Comparison of ENCODE assay signal across 8 cellular contexts in genomic region chr2:208025037-208025813, GRCh38. TPM values are rescaled to one million over a fixed set of nuclear protein-coding genes. Genes with fewer than 3 reads are reported as not detected.
DNase-seq lines count a peak whose midpoint lies in the region; ATAC-seq and TF ChIP-seq lines count a peak whose summit lies in the region.

Gene PLEKHM3, minus strand, starts transcription at chr2:208025527. Its CDS starts 23,888 bp downstream, at chr2:208001639.

- WGBS in endodermal cell (ENCODE audit: insufficient coverage in 1 of 2, insufficient read length in 1 of 2), 2 experiments, result 5 to 7% methylated on average over 20 to 38 of the region's 38 CpGs
- 6 to 7% methylated on average over 27 to 36 of the region's 38 CpGs for WGBS in mesodermal cell (ENCODE audit: insufficient coverage in 2 of 2), 2 experiments

- H3K4me1 ChIP-seq in CD4-positive, CD25-positive, alpha-beta regulatory T cell (ENCODE audit: control insufficient read depth, insufficient read depth, low read length, poor library complexity, severe bottlenecking), result peaks cover 8% of the 10 kb centered on the region
- H3K4me1 ChIP-seq in endodermal cell (ENCODE audit: control insufficient read depth, insufficient read depth, low read length), result no peaks in the 10 kb centered on the region
- peaks cover 4% of the 10 kb centered on the region for H3K4me1 ChIP-seq in mesodermal cell (ENCODE audit: control insufficient read depth, insufficient read depth, low read length, poor library complexity, severe bottlenecking)

- DNase-seq in CD4-positive, CD25-positive, alpha-beta regulatory T cell, result peak; percentile 38 to 90 (median 61)
- DNase-seq in NOMO-1 treated with DMSO at 0.1 percent for 48 hours (lab: John Stamatoyannopoulos, UW; ENCODE audit: unreplicated experiment), result peak; percentile 91
- peak; percentile 85 for DNase-seq in activated CD8-positive, alpha-beta memory T cell treated with anti-CD3 and anti-CD28 coated beads, Interleukin-2, amount 10 ng/mL, durations not matched to agents 7 days and 5 days
- peak; percentile 96 for DNase-seq in endodermal cell
- DNase-seq in stimulated activated CD8-positive, alpha-beta memory T cell treated with anti-CD3 and anti-CD28 coated beads, Interleukin-15, amount 100 ng/mL, for 4 hours (ENCODE audit: low read depth in 2 of 2), result peak; percentile 38 to 53

- H3K9ac ChIP-seq in endodermal cell (ENCODE audit: extremely low read depth, low read length, poor library complexity, severe bottlenecking), result peak within 1 kb of the TSS; percentile 50

- H3K9me3 Mint-ChIP-seq in CD4-positive, CD25-positive, alpha-beta regulatory T cell, result no peaks in the 10 kb centered on the region
- no peaks in the 10 kb centered on the region for H3K9me3 Mint-ChIP-seq in activated CD8-positive, alpha-beta memory T cell treated with anti-CD3 and anti-CD28 coated beads, Interleukin-2, amount 10 ng/mL, durations not matched to agents 7 days and 5 days (ENCODE audit: low read depth)
- no peaks in the 10 kb centered on the region for H3K9me3 Mint-ChIP-seq in endodermal cell

- H3K36me3 ChIP-seq in CD4-positive, CD25-positive, alpha-beta regulatory T cell (ENCODE audit: control insufficient read depth, insufficient read depth, low read length), result no peaks in the 10 kb centered on the region
- H3K36me3 ChIP-seq in endodermal cell (ENCODE audit: control insufficient read depth, insufficient read depth, low read length) (peaks cover 18% of the 10 kb centered on the region), mesodermal cell (ENCODE audit: control insufficient read depth, insufficient read depth, low read length) (no peaks in the 10 kb centered on the region)

- CTCF ChIA-PET in activated CD8-positive, alpha-beta memory T cell treated with anti-CD3 and anti-CD28 coated beads, Interleukin-2, amount 10 ng/mL, durations not matched to agents 7 days and 5 days (lab: Charles Lee), result interaction anchor here (0.9 to 2.2 kb wide), 6 partner anchors 15 to 398 kb away, joined by 3 to 10 read pairs (median 4); partner anchors contain the start of gene FZD5

- no peak for TF ChIP-seq CTCF in endodermal cell (conservative IDR thresholded peaks at IDR 0.05)

- H3K4me1 Mint-ChIP-seq in CD4-positive, CD25-positive, alpha-beta regulatory T cell, result peaks cover 8 to 33% (median 26%) of the 10 kb centered on the region in 4 donors
- peaks cover 16% of the 10 kb centered on the region for H3K4me1 Mint-ChIP-seq in activated CD8-positive, alpha-beta memory T cell treated with anti-CD3 and anti-CD28 coated beads, Interleukin-2, amount 10 ng/mL, durations not matched to agents 7 days and 5 days
- peaks cover 10% of the 10 kb centered on the region for H3K4me1 Mint-ChIP-seq in endodermal cell

- no peaks in the 10 kb centered on the region for H3K27me3 Mint-ChIP-seq in CD4-positive, CD25-positive, alpha-beta regulatory T cell
- H3K27me3 Mint-ChIP-seq in activated CD8-positive, alpha-beta memory T cell treated with anti-CD3 and anti-CD28 coated beads, Interleukin-2, amount 10 ng/mL, durations not matched to agents 7 days and 5 days, result peaks cover 2% of the 10 kb centered on the region
- no peaks in the 10 kb centered on the region for H3K27me3 Mint-ChIP-seq in endodermal cell (ENCODE audit: insufficient read depth)

- no peaks in the 10 kb centered on the region for H3K27me3 ChIP-seq in CD4-positive, CD25-positive, alpha-beta regulatory T cell (ENCODE audit: control insufficient read depth, insufficient read depth, low read length)
- H3K27me3 ChIP-seq in endodermal cell (ENCODE audit: control insufficient read depth, insufficient read depth, low read length, poor library complexity, severe bottlenecking), result no peaks in the 10 kb centered on the region

- H3K4me3 Mint-ChIP-seq in CD4-positive, CD25-positive, alpha-beta regulatory T cell, result peak within 1 kb of the TSS; percentile 85 to 98 (median 92)
- peak within 1 kb of the TSS; percentile 87 for H3K4me3 Mint-ChIP-seq in activated CD8-positive, alpha-beta memory T cell treated with anti-CD3 and anti-CD28 coated beads, Interleukin-2, amount 10 ng/mL, durations not matched to agents 7 days and 5 days
- H3K4me3 Mint-ChIP-seq in endodermal cell, result peak within 1 kb of the TSS; percentile 68

- H3K27ac Mint-ChIP-seq in CD4-positive, CD25-positive, alpha-beta regulatory T cell, result peak within 1 kb of the TSS; percentile 92 to 100 (median 95)
- H3K27ac Mint-ChIP-seq in activated CD8-positive, alpha-beta memory T cell treated with anti-CD3 and anti-CD28 coated beads, Interleukin-2, amount 10 ng/mL, durations not matched to agents 7 days and 5 days, result peak within 1 kb of the TSS; percentile 87
- H3K27ac Mint-ChIP-seq in endodermal cell, result peak within 1 kb of the TSS; percentile 93

- peak within 1 kb of the TSS; percentile 99 for H3K4me3 ChIP-seq in CD4-positive, CD25-positive, alpha-beta regulatory T cell (ENCODE audit: low read depth, low read length)
- H3K4me3 ChIP-seq in endodermal cell (ENCODE audit: low read length) (peak within 1 kb of the TSS; percentile 96), mesodermal cell (ENCODE audit: extremely low read depth, insufficient read depth, low read length, poor library complexity, severe bottlenecking) (peak within 1 kb of the TSS; percentile 66)

- no peaks in the 10 kb centered on the region for H3K9me3 ChIP-seq in CD4-positive, CD25-positive, alpha-beta regulatory T cell (ENCODE audit: control insufficient read depth in 2 of 2, low read length in 2 of 2)
- H3K9me3 ChIP-seq in endodermal cell (ENCODE audit: control insufficient read depth, low read length) (no peaks in the 10 kb centered on the region), mesodermal cell (ENCODE audit: control insufficient read depth, low read length) (no peaks in the 10 kb centered on the region)

- ATAC-seq in CD4-positive, CD25-positive, alpha-beta regulatory T cell (ENCODE audit: low read depth in 2 of 2), result peak; percentile 75 to 77
- peak; percentile 93 for ATAC-seq in GM19328 (IDR thresholded peaks at IDR 0.05; ENCODE audit: unreplicated experiment)
- ATAC-seq in HG03460 (IDR thresholded peaks at IDR 0.05; ENCODE audit: unreplicated experiment), result peak; percentile 95
- ATAC-seq in activated CD8-positive, alpha-beta memory T cell treated with anti-CD3 and anti-CD28 coated beads, Interleukin-2, amount 10 ng/mL, durations not matched to agents 7 days and 5 days, result peak; percentile 95

- peaks cover 7% of the 10 kb centered on the region for H3K36me3 Mint-ChIP-seq in CD4-positive, CD25-positive, alpha-beta regulatory T cell
- no peaks in the 10 kb centered on the region for H3K36me3 Mint-ChIP-seq in activated CD8-positive, alpha-beta memory T cell treated with anti-CD3 and anti-CD28 coated beads, Interleukin-2, amount 10 ng/mL, durations not matched to agents 7 days and 5 days
- H3K36me3 Mint-ChIP-seq in endodermal cell (ENCODE audit: low read depth), result peaks cover 2% of the 10 kb centered on the region

- H3K27ac ChIP-seq in CD4-positive, CD25-positive, alpha-beta regulatory T cell (ENCODE audit: insufficient read depth, low read length, poor library complexity, severe bottlenecking), result peak within 1 kb of the TSS; percentile 50
- H3K27ac ChIP-seq in endodermal cell (ENCODE audit: low read depth, low read length) (no peak within 1 kb of the TSS), mesodermal cell (ENCODE audit: low read depth, low read length, severe bottlenecking) (no peak within 1 kb of the TSS)

RNA-seq across cellular contexts. Expression of gene PLEKHM3, which starts in this region (rescaled TPM):
- 15.1 TPM for total RNA-seq in CD4-positive, CD25-positive, alpha-beta regulatory T cell
- polyA plus RNA-seq in CD4-positive, CD25-positive, alpha-beta regulatory T cell, result 1 to 10 TPM; 2.7 to 3.9 (median 3.1) TPM
- 1 to 10 TPM; 4.7 to 5.1 TPM for total RNA-seq in activated CD8-positive, alpha-beta memory T cell treated with anti-CD3 and anti-CD28 coated beads, Interleukin-2, amount 10 ng/mL, durations not matched to agents 7 days and 5 days
- 10 to 100 TPM; 13.3 to 17.9 TPM for total RNA-seq in endodermal cell
- 6.8 TPM for polyA plus RNA-seq in endodermal cell (2013, experiment 1 of 2)
- 6.6 TPM for polyA plus RNA-seq in endodermal cell (2013, experiment 2 of 2)
- polyA plus RNA-seq in mesodermal cell (2013, experiment 1 of 2), result 5.8 TPM
- 6.6 TPM for polyA plus RNA-seq in mesodermal cell (2013, experiment 2 of 2)

Comparison
In these comparisons a context has a peak if more than half of its experiments do, and no peak if none do; other contexts are left out.
1. DNase-seq: peak in every context shown above with its lines; median percentile 96 in endodermal cell; 91 in NOMO-1 treated with DMSO at 0.1 percent for 48 hours; 85 in activated CD8-positive, alpha-beta memory T cell treated with anti-CD3 and anti-CD28 coated beads, Interleukin-2, amount 10 ng/mL, durations not matched to agents 7 days and 5 days; 61 in CD4-positive, CD25-positive, alpha-beta regulatory T cell; 46 in stimulated activated CD8-positive, alpha-beta memory T cell treated with anti-CD3 and anti-CD28 coated beads, Interleukin-15, amount 100 ng/mL, for 4 hours.